Comparison of ENCODE assay signal across 8 cellular contexts in the genomic region with DNA sequence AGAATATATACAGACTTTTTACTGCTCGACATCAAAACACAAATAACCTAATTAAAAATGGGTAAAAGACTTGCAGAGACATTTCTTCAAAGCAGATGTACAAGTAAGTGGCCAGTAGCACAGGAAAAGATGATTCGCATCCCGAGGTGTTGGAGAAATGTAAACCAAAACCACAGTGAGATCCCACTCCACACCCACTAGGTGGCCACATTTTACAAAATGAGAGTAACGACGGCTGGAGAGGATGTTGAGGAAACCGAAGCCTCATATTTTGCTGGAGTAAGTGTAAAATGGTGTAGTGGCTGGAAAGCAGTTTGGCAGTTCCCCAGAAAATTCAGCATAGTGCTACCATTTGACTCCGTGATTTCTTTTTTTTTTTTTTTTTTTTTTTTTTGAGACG. TPM values are rescaled to one million over a fixed set of nuclear protein-coding genes. Genes with fewer than 3 reads are reported as not detected.
DNase-seq lines count a peak whose midpoint lies in the region; ATAC-seq and TF ChIP-seq lines count a peak whose summit lies in the region.

No MANE protein-coding gene starts in this region.

- no peaks in the 10 kb centered on the region for H4K20me1 ChIP-seq in HCT116 (ENCODE audit: insufficient read depth)

- H2AFZ ChIP-seq in HCT116 (ENCODE audit: low read depth, low read length, poor library complexity, severe bottlenecking), result peak overlapping the region; percentile 96

- CTCF ChIA-PET in CD8-positive, alpha-beta memory T cell (lab: Charles Lee), result interaction anchor here (1.0 to 3.9 kb wide), 4 partner anchors 164 to 311 kb away, joined by 3 to 56 read pairs (median 6); no protein-coding TSS in a partner anchor
- CTCF ChIA-PET in HCT116 (lab: Charles Lee), result interaction anchor here (0.6 to 2.7 kb wide), 15 partner anchors 10 to 301 kb away, joined by 3 to 37 read pairs (median 7); a partner anchor contains a TSS

- BruUV-seq in HCT116 (replicated peaks; lab: Mats Ljungman, UMichigan), result no TSS peak

- peak overlapping the region in 1 of 8 donors; percentile 9 for H3K27ac Mint-ChIP-seq in CD8-positive, alpha-beta memory T cell
- H3K27ac Mint-ChIP-seq in activated T-cell treated with anti-CD3 and anti-CD28 coated beads, Interleukin-2, amount 50 U/mL, for 72 hours, result no peak overlapping the region

- H3K9me2 ChIP-seq in HCT116 (ENCODE audit: insufficient read depth), result no peaks in the 10 kb centered on the region

- H3K4me3 Mint-ChIP-seq in CD8-positive, alpha-beta memory T cell, result peak overlapping the region in 1 of 7 donors; percentile 46
- H3K4me3 Mint-ChIP-seq in activated T-cell treated with anti-CD3 and anti-CD28 coated beads, Interleukin-2, amount 50 U/mL, for 72 hours, result peak overlapping the region; percentile 16 to 61

- DNase-seq in CD8-positive, alpha-beta memory T cell, result peak in 4 of 5 donors; percentile 13 to 55 (median 32)
- DNase-seq in HCT116 (ENCODE audit: low read depth, low spot score) (peak; percentile 64), NCI-H524 treated with DMSO at 0.1 percent for 48 hours (lab: John Stamatoyannopoulos, UW) (peak; percentile 18), globus pallidus (ENCODE audit: low spot score) (peak; percentile 49), pons (ENCODE audit: low spot score) (peak; percentile 73)
- DNase-seq in activated T-cell treated with anti-CD3 and anti-CD28 coated beads, Interleukin-2, amount 50 U/mL, for 72 hours, result peak; percentile 49 to 50
- no peak for DNase-seq in effector CD4-positive, alpha-beta T cell

- intact Hi-C loops in HCT116 (cut with micrococcal nuclease), result loop anchor here (1.0 to 2.0 kb wide), 2 partner anchors 144 to 301 kb away; no protein-coding TSS in a partner anchor

- no peak overlapping the region for H3K27ac ChIP-seq in CD8-positive, alpha-beta memory T cell (ENCODE audit: low read depth, low read length)
- no peak overlapping the region for H3K27ac ChIP-seq in HCT116 (ENCODE audit: low read depth, low read length)

- peaks cover 10% of the 10 kb centered on the region for H3K4me1 ChIP-seq in CD8-positive, alpha-beta memory T cell (ENCODE audit: insufficient read depth, low read length)
- H3K4me1 ChIP-seq in HCT116 (ENCODE audit: control insufficient read depth in 1 of 2, insufficient read depth in 2 of 2, low read length in 2 of 2), result peaks cover 7 to 24% of the 10 kb centered on the region in 2 experiments; a peak in 3 of 4 replicates

- H3K9me3 Mint-ChIP-seq in CD8-positive, alpha-beta memory T cell, result no peaks in the 10 kb centered on the region
- no peaks in the 10 kb centered on the region for H3K9me3 Mint-ChIP-seq in activated T-cell treated with anti-CD3 and anti-CD28 coated beads, Interleukin-2, amount 50 U/mL, for 72 hours

- peaks cover 21 to 46% of the 10 kb centered on the region in 2 donors for H3K27me3 Mint-ChIP-seq in CD8-positive, alpha-beta memory T cell
- H3K27me3 Mint-ChIP-seq in activated T-cell treated with anti-CD3 and anti-CD28 coated beads, Interleukin-2, amount 50 U/mL, for 72 hours (ENCODE audit: low read depth), result peaks cover 43% of the 10 kb centered on the region

- H3K4me3 ChIP-seq in CD8-positive, alpha-beta memory T cell (ENCODE audit: low read length), result no peak overlapping the region
- H3K4me3 ChIP-seq in HCT116 (replicated peaks in 1 of 2; ENCODE audit: low read depth in 1 of 2, low read length in 2 of 2), result 0 out of 4 replicates have a peak overlapping the region, but pooled peaks of 1 of the 2 experiments have one; percentile 3

- POLR2A ChIA-PET in CD8-positive, alpha-beta memory T cell (lab: Charles Lee), result no interaction called here
- POLR2A ChIA-PET in HCT116 (lab: Charles Lee), result interaction anchor here (1.5 kb wide), 1 partner anchor 145 kb away, joined by 4 read pairs; no protein-coding TSS in a partner anchor

- RAD21 ChIA-PET in HCT116 (lab: Charles Lee; ENCODE audit: low non-redundant PET in 1 of 2, low total read pairs in 2 of 2, uncharacterized antibody in 2 of 2, unreplicated experiment in 2 of 2), result interaction anchor here (0.6 to 1.5 kb wide), 3 partner anchors 51 to 150 kb away, joined by 3 to 11 read pairs (median 3); no protein-coding TSS in a partner anchor

- TF ChIP-seq CTCF in HCT116 (IDR thresholded peaks at IDR 0.05 in 2 of 3, conservative IDR thresholded peaks at IDR 0.05 in 1 of 3; ENCODE audit: borderline replicate concordance in 1 of 3, insufficient read depth in 1 of 3, low read depth in 2 of 3, low read length in 2 of 3), result peak; percentile 62 to 84 (median 69)

- H3K4me2 ChIP-seq in HCT116 (ENCODE audit: low read length), result peak overlapping the region; percentile 55

- H3K9ac ChIP-seq in HCT116 (ENCODE audit: low read length), result no peak overlapping the region

- peaks cover 19% of the 10 kb centered on the region for H3K27me3 ChIP-seq in CD8-positive, alpha-beta memory T cell (ENCODE audit: insufficient read depth, low read length, poor library complexity, severe bottlenecking)
- H3K27me3 ChIP-seq in HCT116 (ENCODE audit: insufficient read depth, low read length), result no peaks in the 10 kb centered on the region

- no peaks in the 10 kb centered on the region for H3K79me2 ChIP-seq in HCT116 (ENCODE audit: insufficient read depth, low read length)

- H3K4me1 Mint-ChIP-seq in CD8-positive, alpha-beta memory T cell, result peaks cover 12 to 14% (median 13%) of the 10 kb centered on the region in 3 donors
- peaks cover 33% of the 10 kb centered on the region for H3K4me1 Mint-ChIP-seq in activated T-cell treated with anti-CD3 and anti-CD28 coated beads, Interleukin-2, amount 50 U/mL, for 72 hours (ENCODE audit: low read depth)

- peak; percentile 82 for TF ChIP-seq RAD21 in HCT116 (IDR thresholded peaks at IDR 0.05; ENCODE audit: low read depth)

- H3K9me3 ChIP-seq in CD8-positive, alpha-beta memory T cell (ENCODE audit: low read length), result no peaks in the 10 kb centered on the region
- no peaks in the 10 kb centered on the region for H3K9me3 ChIP-seq in HCT116 (ENCODE audit: control insufficient read depth in 1 of 2, insufficient read depth in 1 of 2, low read depth in 1 of 2, low read length in 2 of 2)

- no peaks in the 10 kb centered on the region for H3K36me3 Mint-ChIP-seq in CD8-positive, alpha-beta memory T cell
- H3K36me3 Mint-ChIP-seq in activated T-cell treated with anti-CD3 and anti-CD28 coated beads, Interleukin-2, amount 50 U/mL, for 72 hours (ENCODE audit: insufficient read depth in 2 of 2), result no peaks in the 10 kb centered on the region

- H3K36me3 ChIP-seq in CD8-positive, alpha-beta memory T cell (ENCODE audit: insufficient read depth, low read length), result no peaks in the 10 kb centered on the region
- no peaks in the 10 kb centered on the region for H3K36me3 ChIP-seq in HCT116 (ENCODE audit: control insufficient read depth in 1 of 2, insufficient read depth in 2 of 2, low read length in 2 of 2)

- no peak for TF ChIP-seq POLR2A in HCT116 (IDR thresholded peaks at IDR 0.05; ENCODE audit: borderline replicate concordance, extremely low read depth, insufficient read depth, insufficient read length)

- ATAC-seq in HCT116, result peak; percentile 68
- peak; percentile 56 to 59 for ATAC-seq in activated T-cell treated with anti-CD3 and anti-CD28 coated beads, Interleukin-2, amount 50 U/mL, for 72 hours (replicated peaks in 1 of 2)
- ATAC-seq in HG03097 (IDR thresholded peaks at IDR 0.05; ENCODE audit: low FRiP score, unreplicated experiment), result no peak

TF ChIP-seq in HCT116, 20 proteins besides CTCF, POLR2A, EP300 and RAD21:
- TF ChIP-seq YY1 (IDR thresholded peaks at IDR 0.05; ENCODE audit: extremely low read depth, insufficient replicate concordance, low read depth, low read length) (no peak), EZH2 (IDR thresholded peaks at IDR 0.05) (no peak), CBX3 (IDR thresholded peaks at IDR 0.05; ENCODE audit: low read depth) (no peak), TCF7L2 (IDR thresholded peaks at IDR 0.05; ENCODE audit: borderline replicate concordance, extremely low read depth, insufficient read depth, insufficient read length) (no peak)
- TF ChIP-seq, protein P1, sequence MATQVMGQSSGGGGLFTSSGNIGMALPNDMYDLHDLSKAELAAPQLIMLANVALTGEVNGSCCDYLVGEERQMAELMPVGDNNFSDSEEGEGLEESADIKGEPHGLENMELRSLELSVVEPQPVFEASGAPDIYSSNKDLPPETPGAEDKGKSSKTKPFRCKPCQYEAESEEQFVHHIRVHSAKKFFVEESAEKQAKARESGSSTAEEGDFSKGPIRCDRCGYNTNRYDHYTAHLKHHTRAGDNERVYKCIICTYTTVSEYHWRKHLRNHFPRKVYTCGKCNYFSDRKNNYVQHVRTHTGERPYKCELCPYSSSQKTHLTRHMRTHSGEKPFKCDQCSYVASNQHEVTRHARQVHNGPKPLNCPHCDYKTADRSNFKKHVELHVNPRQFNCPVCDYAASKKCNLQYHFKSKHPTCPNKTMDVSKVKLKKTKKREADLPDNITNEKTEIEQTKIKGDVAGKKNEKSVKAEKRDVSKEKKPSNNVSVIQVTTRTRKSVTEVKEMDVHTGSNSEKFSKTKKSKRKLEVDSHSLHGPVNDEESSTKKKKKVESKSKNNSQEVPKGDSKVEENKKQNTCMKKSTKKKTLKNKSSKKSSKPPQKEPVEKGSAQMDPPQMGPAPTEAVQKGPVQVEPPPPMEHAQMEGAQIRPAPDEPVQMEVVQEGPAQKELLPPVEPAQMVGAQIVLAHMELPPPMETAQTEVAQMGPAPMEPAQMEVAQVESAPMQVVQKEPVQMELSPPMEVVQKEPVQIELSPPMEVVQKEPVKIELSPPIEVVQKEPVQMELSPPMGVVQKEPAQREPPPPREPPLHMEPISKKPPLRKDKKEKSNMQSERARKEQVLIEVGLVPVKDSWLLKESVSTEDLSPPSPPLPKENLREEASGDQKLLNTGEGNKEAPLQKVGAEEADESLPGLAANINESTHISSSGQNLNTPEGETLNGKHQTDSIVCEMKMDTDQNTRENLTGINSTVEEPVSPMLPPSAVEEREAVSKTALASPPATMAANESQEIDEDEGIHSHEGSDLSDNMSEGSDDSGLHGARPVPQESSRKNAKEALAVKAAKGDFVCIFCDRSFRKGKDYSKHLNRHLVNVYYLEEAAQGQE (IDR thresholded peaks at IDR 0.05; ENCODE audit: low read depth), result no peak
- TF ChIP-seq, protein P2, sequence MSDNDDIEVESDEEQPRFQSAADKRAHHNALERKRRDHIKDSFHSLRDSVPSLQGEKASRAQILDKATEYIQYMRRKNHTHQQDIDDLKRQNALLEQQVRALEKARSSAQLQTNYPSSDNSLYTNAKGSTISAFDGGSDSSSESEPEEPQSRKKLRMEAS (IDR thresholded peaks at IDR 0.05), result no peak

RNA-seq across cellular contexts. Expression of a gene that starts 21.3 kb away (rescaled TPM):
- 1 to 10 TPM; 1.8 to 2.6 TPM for total RNA-seq in CD8-positive, alpha-beta memory T cell
- polyA plus RNA-seq in CD8-positive, alpha-beta memory T cell, result not detected
- total RNA-seq in HCT116 (2021; ENCODE audit: unreplicated experiment), result 0.34 TPM
- not detected in 2 replicates for polyA plus RNA-seq in HCT116 (2012)
- total RNA-seq in activated T-cell treated with anti-CD3 and anti-CD28 coated beads, Interleukin-2, amount 50 U/mL, for 72 hours, result 1 to 10 TPM in 1 of 2 donors, under 1 TPM in 1; 0.86 to 2.0 TPM

RNA-seq across cellular contexts. Expression of a gene that starts 24.1 kb away (rescaled TPM):
- not detected for total RNA-seq in CD8-positive, alpha-beta memory T cell
- not detected for polyA plus RNA-seq in CD8-positive, alpha-beta memory T cell
- not detected for total RNA-seq in HCT116 (2021; ENCODE audit: unreplicated experiment)
- not detected in 2 replicates for polyA plus RNA-seq in HCT116 (2012)
- not detected for total RNA-seq in activated T-cell treated with anti-CD3 and anti-CD28 coated beads, Interleukin-2, amount 50 U/mL, for 72 hours
